6 cellular contexts compared by ENCODE assay signal in the genomic region with DNA sequence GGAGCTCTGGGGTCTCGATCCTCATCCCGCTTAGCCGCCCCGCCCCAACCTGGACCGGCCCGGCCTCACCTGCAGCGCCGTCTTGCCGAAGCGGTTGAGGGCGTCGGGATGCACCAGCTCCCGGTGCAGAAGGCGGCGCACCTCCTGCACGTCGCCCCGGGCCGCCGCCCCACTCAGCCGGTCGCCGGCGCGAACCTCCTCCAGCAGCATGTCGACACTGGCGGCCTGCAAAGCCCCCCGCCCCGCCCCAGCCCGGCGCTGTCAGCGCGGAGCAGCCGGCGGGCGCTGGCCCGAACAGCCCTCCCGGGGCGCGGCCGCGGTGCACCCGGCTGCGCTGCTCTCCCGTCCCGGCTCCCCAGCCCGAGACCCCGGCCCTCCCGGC. TPM values are rescaled to one million over a fixed set of nuclear protein-coding genes. Genes with fewer than 3 reads are reported as not detected.
A peak's percentile ranks its signal among the peaks of the same experiment; 100 is the strongest.
DNase-seq lines count a peak whose midpoint lies in the region; ATAC-seq, FAIRE-seq and TF ChIP-seq lines count a peak whose summit lies in the region.

No MANE protein-coding gene starts in this region.

- no peak overlapping the region for H3K27ac ChIP-seq in KMS-11
- H3K27ac ChIP-seq in breast epithelium, result peak overlapping the region; percentile 77 to 88

- peak overlapping the region; percentile 30 for H2AFZ ChIP-seq in KMS-11 (ENCODE audit: low read depth)
- H2AFZ ChIP-seq in neuron (ENCODE audit: low read depth, low read length), result peak overlapping the region; percentile 89

- TF ChIP-seq CTCF in KMS-11 (conservative IDR thresholded peaks at IDR 0.05; ENCODE audit: low read depth, low read length) (no peak), breast epithelium (IDR thresholded peaks at IDR 0.05) (no peak), D721Med (IDR thresholded peaks at IDR 0.05; ENCODE audit: insufficient read depth, missing control alignments) (no peak)

- ATAC-seq in GM19035 (IDR thresholded peaks at IDR 0.05; ENCODE audit: unreplicated experiment), result peak; percentile 1

- intact Hi-C loops in breast epithelium (cut with DNase I; ENCODE audit: low total_unique reads), result no loop called here

- no peak overlapping the region for H3K4me3 ChIP-seq in KMS-11 (IDR thresholded peaks at IDR 0.05; ENCODE audit: insufficient read depth, low read depth, low read length)
- peak overlapping the region; percentile 78 to 98 (median 87) for H3K4me3 ChIP-seq in breast epithelium
- H3K4me3 ChIP-seq in neuron (ENCODE audit: low read length), result peak overlapping the region; percentile 87

- H3K36me3 ChIP-seq in KMS-11 (ENCODE audit: insufficient read depth) (no peaks in the 10 kb centered on the region), breast epithelium (no peaks in the 10 kb centered on the region), neuron (ENCODE audit: insufficient read depth, low read length) (no peaks in the 10 kb centered on the region)

- TF ChIP-seq POLR2A in breast epithelium (IDR thresholded peaks at IDR 0.05), result no peak

- H3K9me3 ChIP-seq in breast epithelium (no peaks in the 10 kb centered on the region), neuron (ENCODE audit: low read length) (no peaks in the 10 kb centered on the region)

- no peaks in the 10 kb centered on the region for H4K20me1 ChIP-seq in KMS-11 (ENCODE audit: insufficient read depth)

- H3K79me2 ChIP-seq in KMS-11 (ENCODE audit: insufficient read depth, low read depth), result peaks cover 17% of the 10 kb centered on the region

- peak; percentile 51 to 63 for DNase-seq in breast epithelium (ENCODE audit: low spot score in 2 of 2)
- DNase-seq in D721Med (ENCODE audit: insufficient read length, low spot score), result no peak
- DNase-seq in AG20443 (ENCODE audit: low spot score), result no peak

- H3K4me2 ChIP-seq in KMS-11, result peak overlapping the region; percentile 72

- H3K4me1 ChIP-seq in KMS-11 (ENCODE audit: low read depth, poor library complexity, severe bottlenecking), result peaks cover 38% of the 10 kb centered on the region
- H3K4me1 ChIP-seq in breast epithelium, result peaks cover 0 to 12% of the 10 kb centered on the region in 2 donors
- peaks cover 31% of the 10 kb centered on the region for H3K4me1 ChIP-seq in neuron (ENCODE audit: insufficient read depth, low read length)

- H3K27me3 ChIP-seq in KMS-11 (ENCODE audit: insufficient read depth, low read depth), result 0 out of 2 replicates have a peak, but pooled peaks cover 4% of the 10 kb centered on the region
- H3K27me3 ChIP-seq in breast epithelium, result no peaks in the 10 kb centered on the region
- no peaks in the 10 kb centered on the region for H3K27me3 ChIP-seq in neuron (ENCODE audit: insufficient read depth, low read length)

- no peak for FAIRE-seq in D721Med (lab: Jason Lieb, UNC)

- no peak overlapping the region; the same call in 1 of the 2 replicates for H3K9ac ChIP-seq in KMS-11

RNA-seq across cellular contexts. Expression of a gene that starts 0.3 kb away (rescaled TPM):
- 1 to 10 TPM; 5.3 to 9.4 (median 8.8) TPM for total RNA-seq in breast epithelium

RNA-seq across cellular contexts. Expression of a gene that starts 2.6 kb away (rescaled TPM):
- total RNA-seq in breast epithelium, result 10 to 100 TPM; 16.4 to 23.6 (median 17.6) TPM

RNA-seq across cellular contexts. Expression of a gene that starts 18.7 kb away (rescaled TPM):
- 10 to 100 TPM in 2 of 3 donors, not detected in 1; 34.1 to 49.9 TPM for total RNA-seq in breast epithelium

RNA-seq across cellular contexts. Expression of a gene that starts 24.7 kb away (rescaled TPM):
- 10 to 100 TPM; 13.1 to 18.0 (median 16.1) TPM for total RNA-seq in breast epithelium

RNA-seq across cellular contexts. Expression of a gene that starts 51.2 kb away (rescaled TPM):
- total RNA-seq in breast epithelium, result 1 to 10 TPM in 1 of 3 donors, under 1 TPM in 2; 0.16 to 1.2 (median 0.66) TPM

Comparison
In these comparisons a context has a peak if more than half of its experiments do, and no peak if none do; other contexts are left out.
1. DNase-seq: peak in breast epithelium (2 of 2); none in D721Med (single experiment) and AG20443 (single experiment).